16 cellular contexts compared by ENCODE assay signal in the genomic region with DNA sequence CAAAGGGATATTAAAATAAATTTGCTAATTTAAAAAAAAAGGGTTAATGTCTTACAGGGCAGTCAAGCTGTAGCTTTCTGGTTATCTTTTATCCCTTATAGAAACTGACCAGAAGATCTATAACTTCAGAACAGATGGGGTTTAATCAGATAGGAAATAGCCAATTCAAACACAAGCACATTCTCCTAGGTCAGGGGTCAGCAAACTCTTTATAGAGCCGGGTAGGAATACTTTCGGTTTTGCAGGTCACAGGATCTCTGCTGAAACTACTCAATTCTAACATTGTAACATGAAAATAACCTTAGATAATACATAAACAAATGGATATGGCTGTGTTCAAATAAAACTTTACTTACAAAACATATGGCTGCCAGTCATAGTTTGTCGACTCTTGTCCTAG.
DNase-seq lines count a peak whose midpoint lies in the region; ATAC-seq and TF ChIP-seq lines count a peak whose summit lies in the region.
"Had no signal": no experiment of that assay in that cellular context is flagged by ENCODE, and none has a peak within 500 bp of the region (broad histone marks: within the 10 kb centered on the region; RNA-seq: fewer than 3 reads in every experiment).

No MANE protein-coding gene starts in this region.

- H4K20me1 ChIP-seq in PC-9 (ENCODE audit: insufficient read depth) (no peaks in the 10 kb centered on the region), hepatocyte (ENCODE audit: insufficient read depth, poor library complexity, severe bottlenecking) (no peaks in the 10 kb centered on the region)

- H3K23ac ChIP-seq in mesenchymal stem cell (ENCODE audit: low read length in 2 of 2), result no peak overlapping the region

- intact Hi-C loops in PC-9 (cut with micrococcal nuclease; ENCODE audit: unreplicated experiment), result no loop called here
- intact Hi-C loops in Calu3 (cut with micrococcal nuclease; ENCODE audit: unreplicated experiment), result no loop called here
- intact Hi-C loops in right cardiac atrium (cut with DNase I), result no loop called here

- no peak overlapping the region for H2BK15ac ChIP-seq in mesenchymal stem cell (ENCODE audit: low read depth, poor library complexity, severe bottlenecking)

- POLR2A ChIA-PET in PC-9 (lab: Charles Lee; ENCODE audit: unreplicated experiment), result no interaction called here

- H3K36me3 Mint-ChIP-seq in Calu3 (ENCODE audit: insufficient read depth, unreplicated experiment), result no peaks in the 10 kb centered on the region
- H3K36me3 Mint-ChIP-seq: CD4-positive, alpha-beta memory T cell had no signal

- H3K27ac ChIP-seq in PC-9, result no peak overlapping the region
- H3K27ac ChIP-seq in hepatocyte, result no peak overlapping the region
- no peak overlapping the region for H3K27ac ChIP-seq in mesenchymal stem cell (ENCODE audit: low read length, poor library complexity, severe bottlenecking)
- no peak overlapping the region for H3K27ac ChIP-seq in right cardiac atrium (ENCODE audit: low read length)
- H3K27ac ChIP-seq: C4-2B had no signal

- 46% methylated on average over 3 of the region's 3 CpGs for WGBS in hepatocyte (ENCODE audit: low lambda C conversion rate, missing lambda C conversion rate)
- 17% methylated on average over 1 of the region's 3 CpGs for WGBS in mesenchymal stem cell
- 63% methylated on average over 3 of the region's 3 CpGs for whole genome bisulfite sequencing in right cardiac atrium

- no peaks in the 10 kb centered on the region for H3K79me1 ChIP-seq in mesenchymal stem cell (replicated peaks; ENCODE audit: low read length, poor library complexity, severe bottlenecking)

- H3K9me3 Mint-ChIP-seq in Calu3 (ENCODE audit: low read depth, unreplicated experiment), result peaks cover 2% of the 10 kb centered on the region

- H3K27me3 ChIP-seq in PC-9 (ENCODE audit: insufficient read depth, low read depth) (no peaks in the 10 kb centered on the region), hepatocyte (no peaks in the 10 kb centered on the region), mesenchymal stem cell (ENCODE audit: control insufficient read depth in 1 of 2, insufficient read depth in 1 of 2, low read length in 2 of 2) (no peaks in the 10 kb centered on the region), right cardiac atrium (ENCODE audit: control insufficient read depth, insufficient read depth) (no peaks in the 10 kb centered on the region)

- H3K4me2 ChIP-seq in PC-9 (peak overlapping the region; percentile 16; the same call in 1 of the 2 replicates), hepatocyte (peak overlapping the region; percentile 5), mesenchymal stem cell (ENCODE audit: low read length, poor library complexity, severe bottlenecking) (no peak overlapping the region)

- no peaks in the 10 kb centered on the region for H3K4me1 Mint-ChIP-seq in Calu3 (ENCODE audit: low read depth, unreplicated experiment)
- H3K4me1 Mint-ChIP-seq: B cell; CD4-positive, alpha-beta memory T cell had no signal

- CTCF ChIA-PET in PC-9 (lab: Charles Lee), result no interaction called here
- CTCF ChIA-PET in Calu3 (lab: Charles Lee), result no interaction called here

- no peak overlapping the region for H3K18ac ChIP-seq in mesenchymal stem cell (ENCODE audit: low read depth in 1 of 2, low read length in 2 of 2)

- BruUV-seq in PC-9 (replicated peaks; lab: Mats Ljungman, UMichigan), result no TSS peak
- BruUV-seq in Calu3 (replicated peaks; lab: Mats Ljungman, UMichigan), result no TSS peak

- H3K4me1 ChIP-seq in PC-9 (replicated peaks; ENCODE audit: insufficient read depth) (no peaks in the 10 kb centered on the region), hepatocyte (ENCODE audit: insufficient read depth) (no peaks in the 10 kb centered on the region), mesenchymal stem cell (ENCODE audit: control insufficient read depth, insufficient read depth, low read depth, low read length) (no peaks in the 10 kb centered on the region), right cardiac atrium (ENCODE audit: control insufficient read depth, insufficient read depth, low read length) (no peaks in the 10 kb centered on the region)
- H3K4me1 ChIP-seq: HAP-1 had no signal

- H3K9me2 ChIP-seq in PC-9 (ENCODE audit: insufficient read depth) (no peaks in the 10 kb centered on the region), hepatocyte (replicated peaks; ENCODE audit: insufficient read depth) (no peaks in the 10 kb centered on the region)

- no peak overlapping the region for H2AK5ac ChIP-seq in mesenchymal stem cell (ENCODE audit: low read length, severe bottlenecking)

- no peak overlapping the region for H2BK12ac ChIP-seq in mesenchymal stem cell (ENCODE audit: low read length in 2 of 2)

- no peak overlapping the region for H3K4ac ChIP-seq in mesenchymal stem cell (ENCODE audit: low read depth in 1 of 2, low read length in 2 of 2)

- no peak overlapping the region for H2BK120ac ChIP-seq in mesenchymal stem cell (ENCODE audit: low read depth, low read length)

- H3K36me3 ChIP-seq in PC-9 (ENCODE audit: low read depth), result no peaks in the 10 kb centered on the region
- H3K36me3 ChIP-seq in hepatocyte (replicated peaks; ENCODE audit: insufficient read depth, low read depth), result no peaks in the 10 kb centered on the region
- no peaks in the 10 kb centered on the region for H3K36me3 ChIP-seq in mesenchymal stem cell (ENCODE audit: control insufficient read depth in 1 of 2, insufficient read depth in 2 of 2, low read depth in 1 of 2, low read length in 2 of 2)
- H3K36me3 ChIP-seq: HAP-1 had no signal

- H3K27ac Mint-ChIP-seq in Calu3 (ENCODE audit: unreplicated experiment), result no peak overlapping the region
- H3K27ac Mint-ChIP-seq: B cell; CD4-positive, alpha-beta memory T cell had no signal

- H2AFZ ChIP-seq in PC-9 (no peak overlapping the region), hepatocyte (no peak overlapping the region), mesenchymal stem cell (ENCODE audit: low read depth, low read length) (no peak overlapping the region)

- H3K4me3 Mint-ChIP-seq in Calu3 (ENCODE audit: low read depth, unreplicated experiment), result no peak overlapping the region
- H3K4me3 Mint-ChIP-seq: B cell; CD4-positive, alpha-beta memory T cell had no signal

- H3F3A ChIP-seq in PC-9 (ENCODE audit: insufficient read depth, low read depth), result no peaks in the 10 kb centered on the region

- no peak overlapping the region for H4K8ac ChIP-seq in mesenchymal stem cell (ENCODE audit: low read length)

- no peak overlapping the region for H2BK5ac ChIP-seq in mesenchymal stem cell (ENCODE audit: low read depth, low read length, poor library complexity, severe bottlenecking)

- no peaks in the 10 kb centered on the region for H3K27me3 Mint-ChIP-seq in Calu3 (ENCODE audit: unreplicated experiment)
- H3K27me3 Mint-ChIP-seq: B cell had no signal

- ATAC-seq in GM19452 (IDR thresholded peaks at IDR 0.05; ENCODE audit: unreplicated experiment), result no peak
- no peak for ATAC-seq in right cardiac atrium
- ATAC-seq: K562 had no signal

- no peak overlapping the region for H4K91ac ChIP-seq in mesenchymal stem cell (ENCODE audit: low read length)

- H3K4me3 ChIP-seq in PC-9, result no peak overlapping the region
- no peak overlapping the region for H3K4me3 ChIP-seq in hepatocyte
- peak overlapping the region in 1 of 2 experiments; percentile 30 for H3K4me3 ChIP-seq in mesenchymal stem cell (ENCODE audit: insufficient read depth in 1 of 2, low read depth in 1 of 2, low read length in 2 of 2)
- H3K4me3 ChIP-seq in right cardiac atrium (ENCODE audit: low read length), result no peak overlapping the region
- H3K4me3 ChIP-seq: HAP-1, K562 had no signal

- H3K79me2 ChIP-seq in PC-9 (ENCODE audit: low read depth) (no peaks in the 10 kb centered on the region), hepatocyte (no peaks in the 10 kb centered on the region)

- no peak overlapping the region for H3K14ac ChIP-seq in mesenchymal stem cell (ENCODE audit: low read length in 2 of 2)

- DNase-seq in HuH-7.5 (ENCODE audit: low spot score) (peak; percentile 10), PC-9 (no peak), hepatocyte (ENCODE audit: low spot score) (no peak), mesenchymal stem cell (peak; percentile 12), Calu3 (no peak), right cardiac atrium (no peak), RKO (ENCODE audit: low spot score) (no peak)
- DNase-seq: CD4-positive, alpha-beta memory T cell; DMS153; DMS79 treated with DMSO at 0.1 percent for 48 hours; EL had no signal

- H3K9ac ChIP-seq in mesenchymal stem cell (ENCODE audit: low read length), result peak overlapping the region; percentile 56

- TF ChIP-seq CTCF in PC-9 (conservative IDR thresholded peaks at IDR 0.05), result no peak
- TF ChIP-seq CTCF in hepatocyte (IDR thresholded peaks at IDR 0.05; ENCODE audit: poor library complexity), result no peak
- TF ChIP-seq CTCF in Calu3 (IDR thresholded peaks at IDR 0.05; ENCODE audit: unreplicated experiment), result no peak

- no peaks in the 10 kb centered on the region for H3K9me3 ChIP-seq in PC-9 (ENCODE audit: insufficient read depth, low read depth)
- no peaks in the 10 kb centered on the region for H3K9me3 ChIP-seq in hepatocyte (ENCODE audit: low read depth)
- no peaks in the 10 kb centered on the region for H3K9me3 ChIP-seq in mesenchymal stem cell (ENCODE audit: control insufficient read depth, low read length)
- H3K9me3 ChIP-seq in right cardiac atrium (ENCODE audit: control insufficient read depth, low read length), result no peaks in the 10 kb centered on the region
- H3K9me3 ChIP-seq: HAP-1 had no signal

Comparison
In these comparisons a context has a peak if more than half of its experiments do, and no peak if none do; other contexts are left out.
1. DNase-seq: peak in HuH-7.5 (single experiment) and mesenchymal stem cell (single experiment); none in PC-9 (0 of 2), hepatocyte (single experiment), Calu3 (single experiment), right cardiac atrium (0 of 3) and RKO (single experiment).